ENCODE assay signal across 8 cellular contexts in the genomic region with DNA sequence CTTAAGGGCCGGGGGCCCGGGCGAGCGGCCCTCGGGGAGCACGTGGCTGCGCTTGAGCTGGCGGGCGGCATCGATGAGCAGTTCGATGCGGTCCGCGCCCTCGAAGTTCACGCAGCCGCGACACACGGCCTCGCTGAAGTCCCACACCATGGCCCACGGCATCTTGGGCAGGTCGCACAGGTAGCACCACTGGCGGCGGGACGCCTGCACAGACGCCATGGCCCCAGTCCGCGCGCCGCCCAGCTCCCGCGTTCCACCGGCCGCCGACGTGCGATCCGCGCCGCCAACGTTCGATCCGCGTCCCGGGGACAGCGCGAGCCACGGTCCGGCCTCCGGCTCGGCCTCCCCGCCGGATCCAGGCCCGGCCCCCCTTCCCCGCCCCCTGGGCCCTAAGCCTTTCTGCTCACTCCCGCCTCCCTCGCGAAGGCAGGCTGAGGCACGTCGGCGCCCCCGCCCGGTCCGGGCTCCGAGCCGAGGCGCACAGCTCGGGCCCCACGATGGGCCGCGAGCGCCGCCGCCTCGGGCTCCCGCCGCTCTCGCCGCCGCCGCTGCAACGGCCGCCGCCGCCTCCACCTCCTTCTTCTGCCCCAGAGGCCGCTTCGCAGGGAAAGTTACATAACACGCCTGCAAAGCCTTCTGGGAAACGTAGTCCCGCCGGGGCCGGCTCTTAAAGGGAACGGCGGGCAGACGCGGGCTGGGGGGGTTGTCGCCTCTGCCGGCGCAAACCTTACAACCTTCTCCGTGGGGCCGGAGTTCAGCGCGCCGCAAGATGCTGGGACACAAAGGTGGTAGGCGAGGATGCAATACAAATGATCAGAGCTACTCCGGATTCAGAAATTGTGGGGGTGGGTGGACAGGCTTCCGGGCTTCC. TPM values are rescaled to one million over a fixed set of nuclear protein-coding genes. Genes with fewer than 3 reads are reported as not detected.
A peak's percentile ranks its signal among the peaks of the same experiment; 100 is the strongest.
DNase-seq lines count a peak whose midpoint lies in the region; ATAC-seq and TF ChIP-seq lines count a peak whose summit lies in the region.

A gene with protein sequence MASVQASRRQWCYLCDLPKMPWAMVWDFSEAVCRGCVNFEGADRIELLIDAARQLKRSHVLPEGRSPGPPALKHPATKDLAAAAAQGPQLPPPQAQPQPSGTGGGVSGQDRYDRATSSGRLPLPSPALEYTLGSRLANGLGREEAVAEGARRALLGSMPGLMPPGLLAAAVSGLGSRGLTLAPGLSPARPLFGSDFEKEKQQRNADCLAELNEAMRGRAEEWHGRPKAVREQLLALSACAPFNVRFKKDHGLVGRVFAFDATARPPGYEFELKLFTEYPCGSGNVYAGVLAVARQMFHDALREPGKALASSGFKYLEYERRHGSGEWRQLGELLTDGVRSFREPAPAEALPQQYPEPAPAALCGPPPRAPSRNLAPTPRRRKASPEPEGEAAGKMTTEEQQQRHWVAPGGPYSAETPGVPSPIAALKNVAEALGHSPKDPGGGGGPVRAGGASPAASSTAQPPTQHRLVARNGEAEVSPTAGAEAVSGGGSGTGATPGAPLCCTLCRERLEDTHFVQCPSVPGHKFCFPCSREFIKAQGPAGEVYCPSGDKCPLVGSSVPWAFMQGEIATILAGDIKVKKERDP (minus strand): TSS at position 586 of the 871 bp plus-strand sequence. CDS start 367 bp downstream, at position 219.

- ATAC-seq in GM19438 (IDR thresholded peaks at IDR 0.05; ENCODE audit: low read depth, unreplicated experiment) (peak; percentile 38), lung (ENCODE audit: insufficient read depth, low FRiP score) (peak; percentile 79)
- ATAC-seq in activated CD8-positive, alpha-beta T cell treated with anti-CD3 and anti-CD28 coated beads, Interleukin-2, amount 10 ng/mL, durations not matched to agents 7 days and 5 days = peak; percentile 74

- H3K27ac ChIP-seq in ectodermal cell (ENCODE audit: insufficient read depth, low read depth, low read length, poor library complexity, severe bottlenecking) (peak within 1 kb of the TSS; percentile 87), lung (ENCODE audit: low read depth in 1 of 2, low read length in 1 of 2) (peak within 1 kb of the TSS; percentile 78 to 81)

- H3K4me3 Mint-ChIP-seq in activated CD8-positive, alpha-beta T cell treated with anti-CD3 and anti-CD28 coated beads, Interleukin-2, amount 10 ng/mL, durations not matched to agents 7 days and 5 days = peak within 1 kb of the TSS; percentile 90

- WGBS in ectodermal cell, 2 experiments = 1% methylated on average over 107 of the region's 107 CpGs
- WGBS in lung, 2 donors = 1% methylated on average over 96 to 107 of the region's 107 CpGs

- no peaks in the 10 kb centered on the region for H3K9me3 Mint-ChIP-seq in activated CD8-positive, alpha-beta T cell treated with anti-CD3 and anti-CD28 coated beads, Interleukin-2, amount 10 ng/mL, durations not matched to agents 7 days and 5 days (ENCODE audit: insufficient read depth)

- CTCF ChIA-PET in activated CD8-positive, alpha-beta T cell treated with anti-CD3 and anti-CD28 coated beads, Interleukin-2, amount 10 ng/mL, durations not matched to agents 7 days and 5 days (lab: Charles Lee) = interaction anchor here (0.8 to 3.8 kb wide), 10 partner anchors 16 to 380 kb away, joined by 3 to 29 read pairs (median 6); a partner anchor contains a TSS

- H3K27ac Mint-ChIP-seq in activated CD8-positive, alpha-beta T cell treated with anti-CD3 and anti-CD28 coated beads, Interleukin-2, amount 10 ng/mL, durations not matched to agents 7 days and 5 days = peak within 1 kb of the TSS; percentile 97

- H3K27me3 ChIP-seq in ectodermal cell (ENCODE audit: control insufficient read depth, insufficient read depth, low read length, poor library complexity, severe bottlenecking) (no peaks in the 10 kb centered on the region), lung (ENCODE audit: control insufficient read depth, insufficient read depth) (no peaks in the 10 kb centered on the region)

- H3K9me3 ChIP-seq in ectodermal cell (ENCODE audit: control insufficient read depth, low read length) = no peaks in the 10 kb centered on the region
- H3K9me3 ChIP-seq in lung (ENCODE audit: control insufficient read depth in 2 of 2, insufficient read depth in 1 of 2, low read length in 1 of 2) = no peaks in the 10 kb centered on the region

- H3K36me3 Mint-ChIP-seq in activated CD8-positive, alpha-beta T cell treated with anti-CD3 and anti-CD28 coated beads, Interleukin-2, amount 10 ng/mL, durations not matched to agents 7 days and 5 days (ENCODE audit: low read depth) = peaks cover 2% of the 10 kb centered on the region

- H3K4me3 ChIP-seq in ectodermal cell (ENCODE audit: insufficient read depth, low read depth, low read length) = peak within 1 kb of the TSS; percentile 86
- peak within 1 kb of the TSS; percentile 84 for H3K4me3 ChIP-seq in lung

- peak; percentile 10 for TF ChIP-seq CTCF in lung (IDR thresholded peaks at IDR 0.05; ENCODE audit: control extremely low read depth, extremely low read depth)

- H3K4me1 ChIP-seq in ectodermal cell (ENCODE audit: control insufficient read depth, insufficient read depth, low read length) (peaks cover 10% of the 10 kb centered on the region), lung (ENCODE audit: control insufficient read depth in 2 of 2, insufficient read depth in 2 of 2, low read length in 2 of 2) (peaks cover 2 to 17% of the 10 kb centered on the region in 2 donors)

- POLR2A ChIA-PET in activated CD8-positive, alpha-beta T cell treated with anti-CD3 and anti-CD28 coated beads, Interleukin-2, amount 10 ng/mL, durations not matched to agents 7 days and 5 days (lab: Charles Lee) = interaction anchor here (0.6 to 2.1 kb wide), 9 partner anchors 10 to 66 kb away, joined by 3 to 12 read pairs (median 3); a partner anchor contains a TSS

- peaks cover 9% of the 10 kb centered on the region for H3K36me3 ChIP-seq in ectodermal cell (ENCODE audit: control insufficient read depth, insufficient read depth, low read length)
- H3K36me3 ChIP-seq in lung (ENCODE audit: control insufficient read depth in 2 of 2, insufficient read depth in 2 of 2, low read length in 2 of 2) = peaks cover 0 to 16% of the 10 kb centered on the region in 2 donors

- DNase-seq in C1 segment of cervical spinal cord (lab: John Stamatoyannopoulos, UW) = peak; percentile 48 to 93 (median 84)
- DNase-seq in HS-27A (ENCODE audit: low read depth) = peak; percentile 72
- peak; percentile 46 for DNase-seq in NK-92 (lab: John Stamatoyannopoulos, UW; ENCODE audit: unreplicated experiment)
- DNase-seq in activated CD8-positive, alpha-beta T cell treated with anti-CD3 and anti-CD28 coated beads, Interleukin-2, amount 10 ng/mL, durations not matched to agents 7 days and 5 days = peak; percentile 94
- DNase-seq in lung (ENCODE audit: low spot score) = peak; percentile 94
- DNase-seq in stimulated activated CD4-positive, alpha-beta T cell treated with anti-CD3 and anti-CD28 coated beads, TNF-alpha, amount 100 ng/mL, for 1 hour (ENCODE audit: low read depth in 3 of 3, low spot score in 1 of 3) = peak; percentile 67 to 73 (median 71)

- peaks cover 2% of the 10 kb centered on the region for H3K27me3 Mint-ChIP-seq in activated CD8-positive, alpha-beta T cell treated with anti-CD3 and anti-CD28 coated beads, Interleukin-2, amount 10 ng/mL, durations not matched to agents 7 days and 5 days (ENCODE audit: low read depth)

- H3K4me1 Mint-ChIP-seq in activated CD8-positive, alpha-beta T cell treated with anti-CD3 and anti-CD28 coated beads, Interleukin-2, amount 10 ng/mL, durations not matched to agents 7 days and 5 days (ENCODE audit: low read depth) = peaks cover 35% of the 10 kb centered on the region

RNA-seq across cellular contexts. Expression of the gene that starts here (rescaled TPM):
- total RNA-seq in activated CD8-positive, alpha-beta T cell treated with anti-CD3 and anti-CD28 coated beads, Interleukin-2, amount 10 ng/mL, durations not matched to agents 7 days and 5 days = 10 to 100 TPM; 18.0 to 19.1 TPM
- polyA plus RNA-seq in ectodermal cell (2013, experiment 1 of 4) = 18.4 TPM
- 18.2 TPM for polyA plus RNA-seq in ectodermal cell (2013, experiment 2 of 4)
- polyA plus RNA-seq in ectodermal cell (2013, experiment 3 of 4) = 18.7 TPM
- 19.7 TPM for polyA plus RNA-seq in ectodermal cell (2013, experiment 4 of 4)
- total RNA-seq in lung = 10 to 100 TPM; 21.8 to 24.3 TPM
- 10 to 100 TPM; 10.9 to 16.5 TPM for polyA plus RNA-seq in lung

Comparison
In these comparisons a context has a peak if more than half of its experiments do, and no peak if none do; other contexts are left out.
1. Peak in every context shown above with its lines: DNase-seq, ATAC-seq, H3K4me3 ChIP-seq and H3K27ac ChIP-seq.